In genomic region chr4:139603576-139604387, GRCh38 we compare ENCODE assay signal across 8 cellular contexts. TPM values are rescaled to one million over a fixed set of nuclear protein-coding genes. Genes with fewer than 3 reads are reported as not detected.
A peak's percentile ranks its signal among the peaks of the same experiment; 100 is the strongest.
DNase-seq lines count a peak whose midpoint lies in the region; ATAC-seq, FAIRE-seq and TF ChIP-seq lines count a peak whose summit lies in the region.

No MANE protein-coding gene starts in this region.

- no peak overlapping the region for H3K9ac ChIP-seq in endothelial cell of umbilical vein (replicated peaks; ENCODE audit: extremely low read depth, insufficient read depth, low read length)

- H3K4me2 ChIP-seq in endothelial cell of umbilical vein (ENCODE audit: insufficient read depth, low read length) = no peak overlapping the region

- in situ Hi-C loops in ACHN (cut with HindIII; ENCODE audit: low pct_ligation_motif_present, low pct_unique_long_range_greater_than_20kb, low sequenced_read_pairs) (no loop called here), SK-MEL-5 (cut with HindIII; ENCODE audit: low pct_unique_long_range_greater_than_20kb, low sequenced_read_pairs) (no loop called here)

- intact Hi-C loops in endothelial cell of umbilical vein (cut with micrococcal nuclease) = loop anchor here (1.0 kb wide), 2 partner anchors 30 to 48 kb away; no protein-coding TSS in a partner anchor

- H2AFZ ChIP-seq in endothelial cell of umbilical vein (ENCODE audit: low read depth, low read length) = no peak overlapping the region

- no peak for TF ChIP-seq POLR2A in endothelial cell of umbilical vein (IDR thresholded peaks at IDR 0.05; ENCODE audit: low read depth, low read length)

- CTCF ChIA-PET in endothelial cell of umbilical vein (lab: Charles Lee) = interaction anchor here (0.7 to 7.1 kb wide), 29 partner anchors 9 to 756 kb away, joined by 3 to 275 read pairs (median 5); partner anchors contain the start of gene MGST2

- no peaks in the 10 kb centered on the region for H3K9me1 ChIP-seq in endothelial cell of umbilical vein (replicated peaks; ENCODE audit: control insufficient read depth, extremely low read depth, insufficient read depth, low read length)

- H3K27me3 ChIP-seq in endothelial cell of umbilical vein (ENCODE audit: control insufficient read depth in 2 of 2, insufficient read depth in 2 of 2, low read length in 2 of 2) = no peaks in the 10 kb centered on the region

- POLR2A ChIA-PET in endothelial cell of umbilical vein (lab: Charles Lee) = no interaction called here

- no peak overlapping the region for H3K4me3 ChIP-seq in endothelial cell of umbilical vein (replicated peaks in 1 of 3; ENCODE audit: insufficient read depth in 1 of 3, low read depth in 1 of 3, low read length in 3 of 3)

- H3K27ac ChIP-seq in endothelial cell of umbilical vein (ENCODE audit: insufficient read depth, low read depth, low read length) = no peak overlapping the region

- peak; percentile 55; the same call in 1 of the 2 replicates for TF ChIP-seq CTCF in LNCAP (IDR thresholded peaks at IDR 0.05)
- TF ChIP-seq CTCF in endothelial cell of umbilical vein (IDR thresholded peaks at IDR 0.05; ENCODE audit: extremely low read depth in 1 of 2, insufficient read depth in 1 of 2, low read depth in 1 of 2, low read length in 2 of 2) = peak; percentile 38 to 55

- H3K36me3 ChIP-seq in endothelial cell of umbilical vein (ENCODE audit: control insufficient read depth in 2 of 2, extremely low read depth in 1 of 2, insufficient read depth in 2 of 2, low read length in 2 of 2) = no peaks in the 10 kb centered on the region

- no peaks in the 10 kb centered on the region for H3K9me3 ChIP-seq in endothelial cell of umbilical vein (replicated peaks; ENCODE audit: control insufficient read depth, insufficient read depth, low read length)

- BruUV-seq in endothelial cell of umbilical vein (replicated peaks; lab: Mats Ljungman, UMichigan) = no TSS peak

- FAIRE-seq in endothelial cell of umbilical vein (lab: Jason Lieb, UNC) = peak; percentile 88

- no peaks in the 10 kb centered on the region for H3K79me2 ChIP-seq in endothelial cell of umbilical vein (ENCODE audit: control insufficient read depth, insufficient read depth, low read length)

- peak; percentile 65 for DNase-seq in ACHN
- DNase-seq in ELF-1 (ENCODE audit: low read depth, low spot score) = peak; percentile 76
- DNase-seq in SK-MEL-5 (ENCODE audit: low read depth, low spot score) = peak; percentile 75
- peak; percentile 61 for DNase-seq in endothelial cell of umbilical vein (ENCODE audit: low read depth, low spot score)
- peak; percentile 77 for DNase-seq in midbrain (lab: John Stamatoyannopoulos, UW)

- dilution Hi-C loops in endothelial cell of umbilical vein (cut with MboI; ENCODE audit: extremely low pct_ligation_motif_present, low sequenced_read_pairs) = no loop called here

- no peak for ATAC-seq in GM18520 (IDR thresholded peaks at IDR 0.05; ENCODE audit: unreplicated experiment)
- no peak for ATAC-seq in GM18870 (IDR thresholded peaks at IDR 0.05; ENCODE audit: unreplicated experiment)

- H4K20me1 ChIP-seq in endothelial cell of umbilical vein (replicated peaks; ENCODE audit: control insufficient read depth, extremely low read depth, insufficient read depth, low read length) = no peaks in the 10 kb centered on the region

- peaks cover 3% of the 10 kb centered on the region for H3K4me1 ChIP-seq in endothelial cell of umbilical vein (ENCODE audit: control insufficient read depth, extremely low read depth, insufficient read depth, low read length)

TF ChIP-seq in endothelial cell of umbilical vein, 7 proteins besides CTCF, POLR2A, EP300 and RAD21:
- TF ChIP-seq MYC (IDR thresholded peaks at IDR 0.05; ENCODE audit: low read depth, low read length) = no peak
- TF ChIP-seq JUN (IDR thresholded peaks at IDR 0.05; ENCODE audit: borderline replicate concordance, insufficient read depth, insufficient read length, low read depth) = no peak
- TF ChIP-seq POLR2AphosphoS5 (IDR thresholded peaks at IDR 0.05; ENCODE audit: insufficient read depth, low read depth, low read length) = no peak
- no peak for TF ChIP-seq GATA2 (IDR thresholded peaks at IDR 0.05; ENCODE audit: insufficient read depth, insufficient read length, low read depth, low read length)
- no peak for TF ChIP-seq MAX (IDR thresholded peaks at IDR 0.05; ENCODE audit: insufficient read depth, insufficient read length)
- TF ChIP-seq EZH2 (IDR thresholded peaks at IDR 0.05; ENCODE audit: borderline replicate concordance, low read depth, low read length, severe bottlenecking) = no peak

RNA-seq across cellular contexts. Expression of gene SETD7, which starts 47.8 kb away (rescaled TPM):
- total RNA-seq in SK-MEL-5 (2014; rRNA removed; shearing (Covaris generic)) = 21.3 and 21.5 TPM in 2 replicates
- polyA plus RNA-seq in SK-MEL-5 (2015; cell fraction: cytosol; rRNA removed) = 16.0 and 23.4 TPM in 2 replicates
- 7.9 and 10.8 TPM in 2 replicates for polyA plus RNA-seq in SK-MEL-5 (2015; cell fraction: nucleus; rRNA removed)
- total RNA-seq in endothelial cell of umbilical vein = 36.4 and 39.9 TPM in 2 replicates
- 11.7 and 18.8 TPM in 2 replicates for polyA plus RNA-seq in endothelial cell of umbilical vein
- polyA plus RNA-seq in endothelial cell of umbilical vein (2011; cell fraction: cytosol; rRNA removed) = 13.2 and 14.9 TPM in 2 replicates
- polyA plus RNA-seq in endothelial cell of umbilical vein (2011; cell fraction: nucleus; rRNA removed) = 14.8 and 15.7 TPM in 2 replicates
- 30.1 and 38.2 TPM in 2 replicates for polyA plus RNA-seq in endothelial cell of umbilical vein (2012)
- polyA minus RNA-seq in endothelial cell of umbilical vein = 48.9 and 51.7 TPM in 2 replicates
- 25.0 TPM for polyA minus RNA-seq in endothelial cell of umbilical vein (2011; cell fraction: cytosol; rRNA and poly(A)+ RNA removed)
- 19.5 and 23.6 TPM in 2 replicates for polyA minus RNA-seq in endothelial cell of umbilical vein (2011; cell fraction: nucleus; rRNA and poly(A)+ RNA removed)
